In genomic region chr7:106598663-106599342, GRCh38 we compare ENCODE assay signal across 8 cellular contexts.
DNase-seq lines count a peak whose midpoint lies in the region; ATAC-seq, FAIRE-seq and TF ChIP-seq lines count a peak whose summit lies in the region.

No MANE protein-coding gene starts in this region.

- WGBS in A549 (ENCODE audit: missing lambda C conversion rate), result under 1% methylated on average over 6 of the region's 6 CpGs
- 2% methylated on average over 6 of the region's 6 CpGs for WGBS in HepG2 (ENCODE audit: low lambda C conversion rate)

- TF ChIP-seq EP300 in A549 (IDR thresholded peaks at IDR 0.05), result no peak
- TF ChIP-seq EP300 in HepG2 (IDR thresholded peaks at IDR 0.05; ENCODE audit: low read depth in 2 of 2, low read length in 2 of 2), result no peak
- TF ChIP-seq EP300 in HepG2 (CRISPR knock-in tag; IDR thresholded peaks at IDR 0.05; ENCODE audit: borderline replicate concordance), result no peak

- H3K4me1 ChIP-seq in A549, result no peaks in the 10 kb centered on the region
- H3K4me1 ChIP-seq in colonic mucosa, result no peaks in the 10 kb centered on the region
- H3K4me1 ChIP-seq in HepG2 (ENCODE audit: insufficient read depth, low read length), result no peaks in the 10 kb centered on the region

- BruUV-seq in HepG2 (replicated peaks; lab: Mats Ljungman, UMichigan), result no TSS peak

- no peaks in the 10 kb centered on the region for H3K27me3 ChIP-seq in colonic mucosa
- H3K27me3 ChIP-seq in HepG2 (ENCODE audit: control insufficient read depth in 1 of 2, insufficient read depth in 2 of 2, low read length in 2 of 2), result no peaks in the 10 kb centered on the region

- in situ Hi-C loops in HepG2 (cut with HindIII; ENCODE audit: extremely low pct_ligation_motif_present, low pct_unique_long_range_greater_than_20kb), result no loop called here

- POLR2A ChIA-PET in A549 (lab: Yijun Ruan, JAX) (no interaction called here), HepG2 (lab: Yijun Ruan, JAX) (no interaction called here)

- H4K20me1 ChIP-seq in HepG2 (ENCODE audit: insufficient read depth, low read length), result no peaks in the 10 kb centered on the region

- FAIRE-seq in A549 (lab: Jason Lieb, UNC) (no peak), HepG2 (lab: Jason Lieb, UNC) (peak; percentile 39)

- no peaks in the 10 kb centered on the region for H3K79me2 ChIP-seq in HepG2 (ENCODE audit: insufficient read depth, low read length)

- CTCF ChIA-PET in A549 (lab: Yijun Ruan, JAX), result interaction anchor here (0.7 to 3.1 kb wide), 3 partner anchors 10 to 56 kb away, joined by 3 to 14 read pairs (median 4); no protein-coding TSS in a partner anchor
- CTCF ChIA-PET in HepG2 (lab: Yijun Ruan, JAX; ENCODE audit: low intra/inter-chr PET ratio, low total read pairs), result no interaction called here

- no peak for TF ChIP-seq POLR2A in A549 (IDR thresholded peaks at IDR 0.05; ENCODE audit: low read length)
- no peak for TF ChIP-seq POLR2A in HepG2 (IDR thresholded peaks at IDR 0.05; ENCODE audit: insufficient read depth in 1 of 2, low read depth in 2 of 2, low read length in 2 of 2)

- H3K9ac ChIP-seq in colonic mucosa (ENCODE audit: low read depth in 2 of 2, low read length in 2 of 2) (no peak overlapping the region), HepG2 (ENCODE audit: insufficient read depth, low read depth, low read length) (no peak overlapping the region)

- intact Hi-C loops in colonic mucosa (cut with DNase I) (no loop called here), HepG2 (cut with micrococcal nuclease; ENCODE audit: unreplicated experiment) (no loop called here)

- H3K27ac ChIP-seq in A549 (0 out of 6 replicates have a peak overlapping the region, but pooled peaks of 1 of the 2 experiments have one; percentile 24), colonic mucosa (no peak overlapping the region), HepG2 (ENCODE audit: extremely low read length, insufficient read depth, low read length) (no peak overlapping the region)

- ATAC-seq in A549 (peak; percentile 96 to 99), GM18870 (IDR thresholded peaks at IDR 0.05; ENCODE audit: unreplicated experiment) (peak; percentile 99), HG03097 (IDR thresholded peaks at IDR 0.05; ENCODE audit: low FRiP score, unreplicated experiment) (peak; percentile 93), HepG2 (peak; percentile 86)

- TF ChIP-seq CTCF in A549 (IDR thresholded peaks at IDR 0.05) (no peak), colonic mucosa (IDR thresholded peaks at IDR 0.05) (no peak), HepG2 (CRISPR knock-in tag; IDR thresholded peaks at IDR 0.05) (no peak)

- no peaks in the 10 kb centered on the region for H3K9me3 ChIP-seq in A549
- no peaks in the 10 kb centered on the region for H3K9me3 ChIP-seq in colonic mucosa
- no peaks in the 10 kb centered on the region for H3K9me3 ChIP-seq in HepG2 (ENCODE audit: low read length)

- H3K36me3 ChIP-seq in colonic mucosa (no peaks in the 10 kb centered on the region), HepG2 (replicated peaks in 1 of 2; ENCODE audit: control insufficient read depth in 1 of 2, insufficient read depth in 2 of 2, low read length in 2 of 2) (no peaks in the 10 kb centered on the region)

- no peak overlapping the region for H2AFZ ChIP-seq in HepG2 (ENCODE audit: low read length)

- peak; percentile 28 to 61 for DNase-seq in A549 (ENCODE audit: low read depth in 1 of 2, low spot score in 1 of 2)
- peak; percentile 42 for DNase-seq in NCI-H2196 treated with DMSO at 0.1 percent for 48 hours (lab: John Stamatoyannopoulos, UW; ENCODE audit: unreplicated experiment)
- DNase-seq in activated CD4-positive, CD25-positive, alpha-beta regulatory T cell treated with anti-CD3 and anti-CD28 coated beads, Interleukin-2, amount 50 U/mL, for 72 hours, result peak; percentile 36
- peak; percentile 83 for DNase-seq in colonic mucosa
- DNase-seq in HepG2 (ENCODE audit: low spot score), result peak; percentile 26
- peak; percentile 32 to 56 (median 36) for DNase-seq in stimulated activated CD4-positive, alpha-beta T cell treated with anti-CD3 and anti-CD28 coated beads, TNF-alpha, amount 100 ng/mL, for 48 hours (ENCODE audit: low read depth in 3 of 3)

- H3K4me2 ChIP-seq in A549, result peak overlapping the region; percentile 53
- H3K4me2 ChIP-seq in HepG2 (ENCODE audit: low read depth, low read length), result peak overlapping the region; percentile 25

- TF ChIP-seq RAD21 in A549 (conservative IDR thresholded peaks at IDR 0.05 in 1 of 2, IDR thresholded peaks at IDR 0.05 in 1 of 2), result no peak
- TF ChIP-seq RAD21 in HepG2 (CRISPR knock-in tag; IDR thresholded peaks at IDR 0.05), result no peak

- H3K4me3 ChIP-seq in A549 (peak overlapping the region; percentile 15; the same call in 2 of the 3 replicates), colonic mucosa (peak overlapping the region; percentile 11), HepG2 (replicated peaks in 1 of 3; ENCODE audit: insufficient read depth in 1 of 3, low read depth in 2 of 3, low read length in 3 of 3) (no peak overlapping the region)

TF ChIP-seq in A549, 52 proteins besides CTCF, POLR2A, EP300 and RAD21:
- TF ChIP-seq CBX8 (IDR thresholded peaks at IDR 0.05), result no peak
- no peak for TF ChIP-seq HOXB13 (CRISPR knock-in tag; IDR thresholded peaks at IDR 0.05; ENCODE audit: low read depth)
- TF ChIP-seq BHLHE40 (IDR thresholded peaks at IDR 0.05; ENCODE audit: low read depth, low read length), result no peak
- peak; percentile 55; the same call in 1 of the 2 replicates for TF ChIP-seq REST (IDR thresholded peaks at IDR 0.05)
- peak; percentile 95 for TF ChIP-seq RFX5 (IDR thresholded peaks at IDR 0.05)
- TF ChIP-seq CHD2 (IDR thresholded peaks at IDR 0.05; ENCODE audit: low read length, partially characterized antibody), result peak; percentile 70

TF ChIP-seq in HepG2, 621 proteins besides CTCF, POLR2A, EP300 and RAD21 (continues in another document):
- no peak for TF ChIP-seq FOXK2 (IDR thresholded peaks at IDR 0.05)
- no peak for TF ChIP-seq KDM1A (CRISPR knock-in tag; IDR thresholded peaks at IDR 0.05)
- TF ChIP-seq HCFC1 (IDR thresholded peaks at IDR 0.05; ENCODE audit: low read depth, low read length), result peak; percentile 67
- no peak for TF ChIP-seq ZUFSP (CRISPR knock-in tag; IDR thresholded peaks at IDR 0.05; ENCODE audit: borderline replicate concordance)
- no peak for TF ChIP-seq ZGPAT (CRISPR knock-in tag; IDR thresholded peaks at IDR 0.05)
- TF ChIP-seq AKNA (CRISPR knock-in tag; IDR thresholded peaks at IDR 0.05; ENCODE audit: borderline replicate concordance), result no peak
- no peak for TF ChIP-seq ZNF337 (CRISPR knock-in tag; IDR thresholded peaks at IDR 0.05; ENCODE audit: borderline replicate concordance, low read depth)

Comparison
In these comparisons a context has a peak if more than half of its experiments do, and no peak if none do; other contexts are left out.
1. DNase-seq: peak in every context shown above with its lines; median percentile 83 in colonic mucosa; 44 in A549; 42 in NCI-H2196 treated with DMSO at 0.1 percent for 48 hours; 36 in activated CD4-positive, CD25-positive, alpha-beta regulatory T cell treated with anti-CD3 and anti-CD28 coated beads, Interleukin-2, amount 50 U/mL, for 72 hours; 36 in stimulated activated CD4-positive, alpha-beta T cell treated with anti-CD3 and anti-CD28 coated beads, TNF-alpha, amount 100 ng/mL, for 48 hours; 26 in HepG2.
2. H3K4me3 ChIP-seq: peak in A549 (single experiment) and colonic mucosa (single experiment); none in HepG2 (0 of 3).
3. Of the 38 proteins assayed by ChIP-seq in both HepG2 and A549: peak only in HepG2: none; only in A549: REST; in both: CHD2 and RFX5; in neither: 35.
4. Peak in every context shown above with its lines, with median percentiles within 50 percentile points of each other: ATAC-seq.